Comparison of ENCODE assay signal across 8 cellular contexts in genomic region chrX:41084044-41084359, GRCh38. TPM values are rescaled to one million over a fixed set of nuclear protein-coding genes. Genes with fewer than 3 reads are reported as not detected.
DNase-seq lines count a peak whose midpoint lies in the region; ATAC-seq, FAIRE-seq and TF ChIP-seq lines count a peak whose summit lies in the region.

No MANE protein-coding gene starts in this region.

- H3K4me3 ChIP-seq in GM12864 (ENCODE audit: low read depth, low read length) (peak overlapping the region; percentile 77), breast epithelium (peak overlapping the region; percentile 83 to 97 (median 89)), mononuclear cell (ENCODE audit: low read length) (peak overlapping the region; percentile 72)

- no peak for FAIRE-seq in HTR-8/SVneo (lab: Jason Lieb, UNC)

- intact Hi-C loops in breast epithelium (cut with DNase I; ENCODE audit: low total_unique reads): no loop called here

- H3K9me3 ChIP-seq in breast epithelium: no peaks in the 10 kb centered on the region
- H3K9me3 ChIP-seq in mononuclear cell (ENCODE audit: low read depth, low read length): no peaks in the 10 kb centered on the region

- peak overlapping the region; percentile 99 to 100 for H3K27ac ChIP-seq in breast epithelium

- H3K27me3 ChIP-seq in breast epithelium (peaks cover 0 to 14% of the 10 kb centered on the region in 2 donors), mononuclear cell (ENCODE audit: insufficient read depth, low read length) (no peaks in the 10 kb centered on the region)

- DNase-seq in GM12864 (ENCODE audit: low read depth) (no peak), breast epithelium (ENCODE audit: low spot score in 2 of 2) (no peak), HTR-8/SVneo (ENCODE audit: insufficient read length, low spot score) (no peak), OCI-M1 (lab: John Stamatoyannopoulos, UW) (no peak), omental fat pad (ENCODE audit: low spot score) (no peak)

- peak; percentile 4 for ATAC-seq in HG03354 (IDR thresholded peaks at IDR 0.05; ENCODE audit: poor library complexity, severe bottlenecking, unreplicated experiment)
- no peak for ATAC-seq in GM21737 (IDR thresholded peaks at IDR 0.05; ENCODE audit: unreplicated experiment)
- ATAC-seq in omental fat pad (ENCODE audit: low FRiP score): no peak

- no peaks in the 10 kb centered on the region for H3K36me3 ChIP-seq in breast epithelium

- TF ChIP-seq POLR2A in breast epithelium (IDR thresholded peaks at IDR 0.05): no peak

- TF ChIP-seq CTCF in GM12864 (IDR thresholded peaks at IDR 0.05; ENCODE audit: low read depth, low read length, missing control alignments): no peak
- TF ChIP-seq CTCF in breast epithelium (IDR thresholded peaks at IDR 0.05): no peak
- no peak for TF ChIP-seq CTCF in omental fat pad (IDR thresholded peaks at IDR 0.05)

- peaks cover 0 to 3% of the 10 kb centered on the region in 2 donors for H3K4me1 ChIP-seq in breast epithelium
- H3K4me1 ChIP-seq in mononuclear cell (ENCODE audit: insufficient read depth, low read length): peaks cover 10% of the 10 kb centered on the region

RNA-seq across cellular contexts. Expression of gene USP9X, which starts 1.2 kb away (rescaled TPM):
- total RNA-seq in breast epithelium (100 to 1,000 TPM in 2 of 3 donors, 10 to 100 TPM in 1; 99.0 to 124 (median 112) TPM), mononuclear cell (183 TPM), omental fat pad (100 to 1,000 TPM in 3 of 4 donors, 10 to 100 TPM in 1; 72.4 to 160 (median 129) TPM)
